In genomic region chrX:50111762-50112161, GRCh38 we compare ENCODE assay signal across 28 cellular contexts.
DNase-seq lines count a peak whose midpoint lies in the region; TF ChIP-seq lines count a peak whose summit lies in the region.
"Had no signal": no experiment of that assay in that cellular context is flagged by ENCODE, and none has a peak within 500 bp of the region (broad histone marks: within the 10 kb centered on the region; RNA-seq: fewer than 3 reads in every experiment).

No MANE protein-coding gene starts in this region.

- H3K9ac ChIP-seq in colonic mucosa (ENCODE audit: low read depth in 2 of 2, low read length in 2 of 2), result no peak overlapping the region
- H3K9ac ChIP-seq: GM23248 had no signal

- H3K4me1 ChIP-seq in colonic mucosa (no peaks in the 10 kb centered on the region), testis (no peaks in the 10 kb centered on the region)
- H3K4me1 ChIP-seq: sigmoid colon had no signal

- H3K4me3 Mint-ChIP-seq in progenitor cell of endocrine pancreas (ENCODE audit: low read depth), result no peak overlapping the region
- H3K4me3 Mint-ChIP-seq: CD8-positive, alpha-beta T cell; naive thymus-derived CD8-positive, alpha-beta T cell; stimulated activated naive CD8-positive, alpha-beta T cell treated with anti-CD3 and anti-CD28 coated beads, Interleukin-15, Interleukin-2, amounts not matched to agents 100 ng/mL and 50 ng/mL, for 24 hours; type B pancreatic cell had no signal

- H3K36me3 Mint-ChIP-seq in progenitor cell of endocrine pancreas (ENCODE audit: insufficient read depth), result peaks cover 4% of the 10 kb centered on the region
- H3K36me3 Mint-ChIP-seq: CD8-positive, alpha-beta T cell; naive thymus-derived CD8-positive, alpha-beta T cell; type B pancreatic cell had no signal

- no peak for TF ChIP-seq POLR2A in testis (IDR thresholded peaks at IDR 0.05)

- TF ChIP-seq CTCF in colonic mucosa (IDR thresholded peaks at IDR 0.05) (no peak), testis (IDR thresholded peaks at IDR 0.05) (no peak), progenitor cell of endocrine pancreas (IDR thresholded peaks at IDR 0.05; ENCODE audit: unreplicated experiment) (no peak)

- H3K36me3 ChIP-seq in colonic mucosa (no peaks in the 10 kb centered on the region), testis (ENCODE audit: low read depth, missing control alignments) (no peaks in the 10 kb centered on the region)
- H3K36me3 ChIP-seq: sigmoid colon, WERI-Rb-1 had no signal

- WGBS in testis, 2 donors, result 57 to 68% methylated on average over 3 of the region's 3 CpGs

- H3K27me3 Mint-ChIP-seq in progenitor cell of endocrine pancreas, result no peaks in the 10 kb centered on the region
- H3K27me3 Mint-ChIP-seq: stimulated activated naive CD8-positive, alpha-beta T cell treated with anti-CD3 and anti-CD28 coated beads, Interleukin-15, Interleukin-2, amounts not matched to agents 100 ng/mL and 50 ng/mL, for 24 hours; type B pancreatic cell had no signal

- H3K27ac Mint-ChIP-seq in progenitor cell of endocrine pancreas, result no peak overlapping the region
- H3K27ac Mint-ChIP-seq: CD8-positive, alpha-beta T cell; naive thymus-derived CD8-positive, alpha-beta T cell; stimulated activated naive CD8-positive, alpha-beta T cell treated with anti-CD3 and anti-CD28 coated beads, Interleukin-15, Interleukin-2, amounts not matched to agents 100 ng/mL and 50 ng/mL, for 24 hours; type B pancreatic cell had no signal

- intact Hi-C loops in colonic mucosa (cut with DNase I) (no loop called here), testis (cut with DNase I; ENCODE audit: low total_unique reads) (no loop called here)

- H3K9me3 ChIP-seq in colonic mucosa (no peaks in the 10 kb centered on the region), testis (no peaks in the 10 kb centered on the region)
- H3K9me3 ChIP-seq: sigmoid colon had no signal

- H3K4me3 ChIP-seq in colonic mucosa (no peak overlapping the region), testis (no peak overlapping the region)
- H3K4me3 ChIP-seq: GM23248, PC-9, sigmoid colon had no signal

- H3K27ac ChIP-seq in colonic mucosa (no peak overlapping the region), testis (no peak overlapping the region)
- H3K27ac ChIP-seq: 22Rv1, GM23248, PC-9, sigmoid colon, WERI-Rb-1 had no signal

- H3K4me1 Mint-ChIP-seq in progenitor cell of endocrine pancreas (ENCODE audit: low read depth), result peaks cover 24% of the 10 kb centered on the region
- H3K4me1 Mint-ChIP-seq: naive thymus-derived CD8-positive, alpha-beta T cell had no signal

- peaks cover 39% of the 10 kb centered on the region for H3K9me3 Mint-ChIP-seq in progenitor cell of endocrine pancreas (ENCODE audit: low read depth)
- H3K9me3 Mint-ChIP-seq: CD8-positive, alpha-beta T cell; naive thymus-derived CD8-positive, alpha-beta T cell; stimulated activated naive CD8-positive, alpha-beta T cell treated with anti-CD3 and anti-CD28 coated beads, Interleukin-15, Interleukin-2, amounts not matched to agents 100 ng/mL and 50 ng/mL, for 24 hours; type B pancreatic cell had no signal

- DNase-seq in DMS53 (lab: John Stamatoyannopoulos, UW) (peak; percentile 52), DMS53 treated with DMSO at 0.1 percent for 48 hours (lab: John Stamatoyannopoulos, UW; ENCODE audit: unreplicated experiment) (no peak), colonic mucosa (peak; percentile 83), mucosa of gallbladder (ENCODE audit: low spot score) (peak; percentile 71), testis (peak; percentile 34), progenitor cell of endocrine pancreas (ENCODE audit: low spot score, unreplicated experiment) (no peak), GDM1 (lab: John Stamatoyannopoulos, UW) (no peak), HCEC 1CT (no peak)
- DNase-seq: activated naive CD4-positive, alpha-beta T cell treated with anti-CD3 and anti-CD28 coated beads, Interleukin-2, amount 50 U/mL, for 16 hours; CD8-positive, alpha-beta T cell; dermis blood vessel endothelial cell; DMS79 treated with DMSO at 0.1 percent for 48 hours; GM23248; islet precursor cell; MV-4-11; naive thymus-derived CD8-positive, alpha-beta T cell; NCI-H187; NCI-H345; NCI-H82; PC-9; Right ventricle myocardium superior; sigmoid colon; stimulated activated CD4-positive, alpha-beta T cell treated with anti-CD3 and anti-CD28 coated beads, Interleukin-15, amount 100 ng/mL, for 24 hours; T-helper 9 cell; WERI-Rb-1 had no signal

- H3K27me3 ChIP-seq in colonic mucosa (no peaks in the 10 kb centered on the region), testis (no peaks in the 10 kb centered on the region)
- H3K27me3 ChIP-seq: sigmoid colon had no signal

Comparison
In these comparisons a context has a peak if more than half of its experiments do, and no peak if none do; other contexts are left out.
1. DNase-seq: peak in DMS53 (single experiment), colonic mucosa (single experiment), mucosa of gallbladder (single experiment) and testis (single experiment); none in DMS53 treated with DMSO at 0.1 percent for 48 hours (single experiment), progenitor cell of endocrine pancreas (single experiment), GDM1 (single experiment) and HCEC 1CT (single experiment).